11 cellular contexts compared by ENCODE assay signal in genomic region chr3:186060222-186060621, GRCh38. TPM values are rescaled to one million over a fixed set of nuclear protein-coding genes. Genes with fewer than 3 reads are reported as not detected.
A peak's percentile ranks its signal among the peaks of the same experiment; 100 is the strongest.
DNase-seq lines count a peak whose midpoint lies in the region; ATAC-seq and TF ChIP-seq lines count a peak whose summit lies in the region.
"Had no signal": no experiment of that assay in that cellular context is flagged by ENCODE, and none has a peak within 500 bp of the region (broad histone marks: within the 10 kb centered on the region; RNA-seq: fewer than 3 reads in every experiment).

No MANE protein-coding gene starts in this region.

- no peak for TF ChIP-seq CTCF in mucosa of descending colon (IDR thresholded peaks at IDR 0.05)

- H3K4me1 Mint-ChIP-seq in activated naive CD8-positive, alpha-beta T cell treated with anti-CD3 and anti-CD28 coated beads, Interleukin-2, amount 50 U/mL, for 24 hours: peaks cover 12% of the 10 kb centered on the region

- no peaks in the 10 kb centered on the region for H3K9me3 ChIP-seq in mucosa of descending colon

- no peak overlapping the region for H3K4me3 Mint-ChIP-seq in activated naive CD8-positive, alpha-beta T cell treated with anti-CD3 and anti-CD28 coated beads, Interleukin-2, amount 50 U/mL, for 24 hours
- H3K4me3 Mint-ChIP-seq: nephron progenitor cell had no signal

- H3K4me1 ChIP-seq in mucosa of descending colon (ENCODE audit: low read depth): no peaks in the 10 kb centered on the region

- H3K27ac Mint-ChIP-seq in activated naive CD8-positive, alpha-beta T cell treated with anti-CD3 and anti-CD28 coated beads, Interleukin-2, amount 50 U/mL, for 24 hours: peak overlapping the region; percentile 25

- no peaks in the 10 kb centered on the region for H3K9me3 Mint-ChIP-seq in activated naive CD8-positive, alpha-beta T cell treated with anti-CD3 and anti-CD28 coated beads, Interleukin-2, amount 50 U/mL, for 24 hours
- H3K9me3 Mint-ChIP-seq: nephron progenitor cell had no signal

- H3K36me3 Mint-ChIP-seq in activated naive CD8-positive, alpha-beta T cell treated with anti-CD3 and anti-CD28 coated beads, Interleukin-2, amount 50 U/mL, for 24 hours (ENCODE audit: low read depth): no peaks in the 10 kb centered on the region

- peak; percentile 20 for DNase-seq in activated naive CD8-positive, alpha-beta T cell treated with anti-CD3 and anti-CD28 coated beads, Interleukin-2, amount 50 U/mL, for 24 hours
- no peak for DNase-seq in NCI-H510A (lab: John Stamatoyannopoulos, UW)
- no peak for DNase-seq in NCI-H1417 (lab: John Stamatoyannopoulos, UW)
- no peak for DNase-seq in NOMO-1 (lab: John Stamatoyannopoulos, UW; ENCODE audit: unreplicated experiment in 2 of 2)
- DNase-seq in mucosa of descending colon: no peak
- DNase-seq: NCI-H1092 treated with DMSO at 0.1 percent for 48 hours, nephron progenitor cell had no signal

- H3K27me3 Mint-ChIP-seq in activated naive CD8-positive, alpha-beta T cell treated with anti-CD3 and anti-CD28 coated beads, Interleukin-2, amount 50 U/mL, for 24 hours: peaks cover 54% of the 10 kb centered on the region

- H3K4me3 ChIP-seq in mucosa of descending colon: no peak overlapping the region
- H3K4me3 ChIP-seq: coronary artery had no signal

- ATAC-seq in GM18502 (IDR thresholded peaks at IDR 0.05; ENCODE audit: poor library complexity, unreplicated experiment) (peak; percentile 79), GM19467 (IDR thresholded peaks at IDR 0.05; ENCODE audit: unreplicated experiment) (peak; percentile 64), HG03159 (IDR thresholded peaks at IDR 0.05; ENCODE audit: unreplicated experiment) (peak; percentile 82), mucosa of descending colon (no peak)
- ATAC-seq in activated naive CD8-positive, alpha-beta T cell treated with anti-CD3 and anti-CD28 coated beads, Interleukin-2, amount 50 U/mL, for 24 hours: peak; percentile 92

- intact Hi-C loops in mucosa of descending colon (cut with DNase I, micrococcal nuclease): no loop called here

- H3K36me3 ChIP-seq in mucosa of descending colon (ENCODE audit: low read depth): no peaks in the 10 kb centered on the region

RNA-seq across cellular contexts. Expression of gene ETV5, which starts 48.7 kb away (rescaled TPM):
- total RNA-seq in mucosa of descending colon: 10 to 100 TPM in 1 of 3 donors, 1 to 10 TPM in 2; 3.3 to 10.2 (median 9.2) TPM
